Comparison of ENCODE assay signal across 12 cellular contexts in genomic region chr12:109598428-109598854, GRCh38. TPM values are rescaled to one million over a fixed set of nuclear protein-coding genes. Genes with fewer than 3 reads are reported as not detected.
A peak's percentile ranks its signal among the peaks of the same experiment; 100 is the strongest.
DNase-seq lines count a peak whose midpoint lies in the region; ATAC-seq and TF ChIP-seq lines count a peak whose summit lies in the region.
"Had no signal": no experiment of that assay in that cellular context is flagged by ENCODE, and none has a peak within 500 bp of the region (broad histone marks: within the 10 kb centered on the region; RNA-seq: fewer than 3 reads in every experiment).

No MANE protein-coding gene starts in this region.

- TF ChIP-seq CTCF in Caco-2 (IDR thresholded peaks at IDR 0.05; ENCODE audit: insufficient read depth in 1 of 2, low read depth in 1 of 2, low read length in 1 of 2, severe bottlenecking in 1 of 2, unreplicated experiment in 1 of 2) (no peak), glutamatergic neuron (IDR thresholded peaks at IDR 0.05; ENCODE audit: partially characterized antibody, unreplicated experiment) (no peak), progenitor cell of endocrine pancreas (IDR thresholded peaks at IDR 0.05; ENCODE audit: unreplicated experiment) (no peak)

- no peak for ATAC-seq in T-helper 17 cell
- ATAC-seq in GM19455 (IDR thresholded peaks at IDR 0.05; ENCODE audit: unreplicated experiment), result no peak

- DNase-seq in Caco-2 (no peak), T-helper 17 cell (no peak), glutamatergic neuron (peak; percentile 40), progenitor cell of endocrine pancreas (ENCODE audit: low spot score, unreplicated experiment) (no peak), NCI-H1436 (lab: John Stamatoyannopoulos, UW) (no peak), superior temporal gyrus (ENCODE audit: extremely low spot score) (no peak), activated gamma-delta T cell (lab: John Stamatoyannopoulos, UW) (no peak)

- H3K36me3 ChIP-seq in Caco-2 (ENCODE audit: control insufficient read depth, insufficient read depth, low read length), result no peaks in the 10 kb centered on the region; the same call in 1 of the 2 replicates
- H3K36me3 ChIP-seq: SJCRH30 had no signal

- H3K9me3 Mint-ChIP-seq in Caco-2 (ENCODE audit: unreplicated experiment), result no peaks in the 10 kb centered on the region
- H3K9me3 Mint-ChIP-seq in glutamatergic neuron (ENCODE audit: unreplicated experiment), result peaks cover 10% of the 10 kb centered on the region
- H3K9me3 Mint-ChIP-seq in progenitor cell of endocrine pancreas (ENCODE audit: low read depth), result no peaks in the 10 kb centered on the region
- H3K9me3 Mint-ChIP-seq: nephron progenitor cell, T-cell had no signal

- intact Hi-C loops in Caco-2 (cut with micrococcal nuclease; ENCODE audit: unreplicated experiment), result loop anchor here (5.0 kb wide), 1 partner anchor 99 kb away; no protein-coding TSS in a partner anchor

- H3K4me1 ChIP-seq in Caco-2, result peaks cover 12% of the 10 kb centered on the region

- CTCF ChIA-PET in Caco-2 (lab: Charles Lee), result interaction anchor here (0.7 to 4.7 kb wide), 14 partner anchors 8 to 181 kb away, joined by 3 to 69 read pairs (median 6); partner anchors contain the start of genes FAM222A, MMAB and MVK

- H3K27me3 ChIP-seq in Caco-2 (replicated peaks; ENCODE audit: control insufficient read depth, insufficient read depth, low read length), result no peaks in the 10 kb centered on the region
- H3K27me3 ChIP-seq: SJCRH30, upper lobe of left lung had no signal

- no peak overlapping the region for H3K4me3 Mint-ChIP-seq in Caco-2 (ENCODE audit: unreplicated experiment)
- H3K4me3 Mint-ChIP-seq in T-helper 17 cell, result no peak overlapping the region
- H3K4me3 Mint-ChIP-seq in glutamatergic neuron (ENCODE audit: unreplicated experiment), result no peak overlapping the region
- H3K4me3 Mint-ChIP-seq in progenitor cell of endocrine pancreas (ENCODE audit: low read depth), result no peak overlapping the region
- H3K4me3 Mint-ChIP-seq: nephron progenitor cell had no signal

- POLR2A ChIA-PET in Caco-2 (lab: Charles Lee), result interaction anchor here (1.5 kb wide), 1 partner anchor 25 kb away, joined by 4 read pairs; the partner anchor contains the start of genes MMAB and MVK

- H3K27me3 Mint-ChIP-seq in Caco-2 (ENCODE audit: insufficient read depth, unreplicated experiment), result no peaks in the 10 kb centered on the region
- H3K27me3 Mint-ChIP-seq in T-helper 17 cell, result peaks cover 2% of the 10 kb centered on the region
- H3K27me3 Mint-ChIP-seq in glutamatergic neuron (ENCODE audit: unreplicated experiment), result peaks cover 13% of the 10 kb centered on the region
- peaks cover 6% of the 10 kb centered on the region for H3K27me3 Mint-ChIP-seq in progenitor cell of endocrine pancreas
- H3K27me3 Mint-ChIP-seq: T-cell had no signal

- BruUV-seq in Caco-2 (replicated peaks; lab: Mats Ljungman, UMichigan), result no TSS peak

- peak overlapping the region; percentile 34 for H3K27ac Mint-ChIP-seq in Caco-2 (ENCODE audit: unreplicated experiment)
- peak overlapping the region; percentile 1 for H3K27ac Mint-ChIP-seq in T-helper 17 cell
- peak overlapping the region; percentile 77 for H3K27ac Mint-ChIP-seq in glutamatergic neuron (ENCODE audit: unreplicated experiment)
- peak overlapping the region; percentile 36 for H3K27ac Mint-ChIP-seq in progenitor cell of endocrine pancreas
- H3K27ac Mint-ChIP-seq: nephron progenitor cell, T-cell had no signal

- H3K4me3 ChIP-seq in Caco-2 (ENCODE audit: low read depth, low read length), result no peak overlapping the region
- H3K4me3 ChIP-seq: SJCRH30, upper lobe of left lung had no signal

- no peaks in the 10 kb centered on the region for H3K9me3 ChIP-seq in Caco-2
- no peaks in the 10 kb centered on the region for H3K9me3 ChIP-seq in T-helper 17 cell (ENCODE audit: control insufficient read depth, low read length, poor library complexity, severe bottlenecking)
- H3K9me3 ChIP-seq: SJCRH30, upper lobe of left lung had no signal

- peaks cover 12% of the 10 kb centered on the region for H3K36me3 Mint-ChIP-seq in Caco-2 (ENCODE audit: insufficient read depth, unreplicated experiment)
- H3K36me3 Mint-ChIP-seq in T-helper 17 cell (ENCODE audit: low read depth), result no peaks in the 10 kb centered on the region
- H3K36me3 Mint-ChIP-seq in glutamatergic neuron (ENCODE audit: unreplicated experiment), result no peaks in the 10 kb centered on the region
- H3K36me3 Mint-ChIP-seq in progenitor cell of endocrine pancreas (ENCODE audit: insufficient read depth), result peaks cover 2% of the 10 kb centered on the region

- H3K4me1 Mint-ChIP-seq in Caco-2 (ENCODE audit: low read depth, unreplicated experiment), result peaks cover 8% of the 10 kb centered on the region
- H3K4me1 Mint-ChIP-seq in T-helper 17 cell, result peaks cover 30% of the 10 kb centered on the region
- H3K4me1 Mint-ChIP-seq in glutamatergic neuron (ENCODE audit: low read depth, unreplicated experiment), result peaks cover 27% of the 10 kb centered on the region
- H3K4me1 Mint-ChIP-seq in progenitor cell of endocrine pancreas (ENCODE audit: low read depth), result peaks cover 6% of the 10 kb centered on the region

RNA-seq across cellular contexts. Expression of gene MVK, which starts 24.8 kb away (rescaled TPM):
- total RNA-seq in Caco-2 (2022) (28.4 and 28.9 TPM in 2 replicates), T-helper 17 cell (10 to 100 TPM; 10.8 to 14.8 TPM), glutamatergic neuron (ENCODE audit: unreplicated experiment) (53.6 TPM), progenitor cell of endocrine pancreas (28.1 and 33.3 TPM in 2 replicates)

RNA-seq across cellular contexts. Expression of gene MMAB, which starts 25.1 kb away (rescaled TPM):
- total RNA-seq in Caco-2 (2022) (42.3 and 48.9 TPM in 2 replicates), T-helper 17 cell (10 to 100 TPM in 1 of 2 donors, 1 to 10 TPM in 1; 8.0 to 12.1 TPM), glutamatergic neuron (ENCODE audit: unreplicated experiment) (28.7 TPM), progenitor cell of endocrine pancreas (35.3 and 39.3 TPM in 2 replicates)

Comparison
In these comparisons a context has a peak if more than half of its experiments do, and no peak if none do; other contexts are left out.
1. H3K27ac Mint-ChIP-seq: peak in every context shown above with its lines; median percentile 77 in glutamatergic neuron; 36 in progenitor cell of endocrine pancreas; 34 in Caco-2; 1 in T-helper 17 cell.